Comparison of ENCODE assay signal across 1 cellular context in genomic region chr17:42112552-42113176, GRCh38.
TF ChIP-seq lines count a peak whose summit lies in the region.

TSS of gene DHX58 (minus strand) at chr17:42112714. CDS start at chr17:42111892, 822 bp downstream.

TF ChIP-seq in K562, 482 proteins besides CTCF, POLR2A, EP300 and RAD21 (continued from another document and continues in another):
- TF ChIP-seq NKRF (IDR thresholded peaks at IDR 0.05; ENCODE audit: borderline replicate concordance) (peak; percentile 61; the same call in 1 of the 2 replicates), ZNF175 (CRISPR knock-in tag; IDR thresholded peaks at IDR 0.05; ENCODE audit: low read depth) (no peak), TCF7 (IDR thresholded peaks at IDR 0.05; ENCODE audit: borderline replicate concordance) (no peak), MTF1 (CRISPR knock-in tag; IDR thresholded peaks at IDR 0.05; ENCODE audit: borderline replicate concordance) (no peak), MCM7 (IDR thresholded peaks at IDR 0.05) (no peak), VEZF1 (CRISPR knock-in tag; IDR thresholded peaks at IDR 0.05) (peak; percentile 38; the same call in 1 of the 2 replicates), RAD51 (IDR thresholded peaks at IDR 0.05; ENCODE audit: borderline replicate concordance, low read depth) (peak; percentile 66), MYNN (IDR thresholded peaks at IDR 0.05) (no peak), MYNN (CRISPR knock-in tag; IDR thresholded peaks at IDR 0.05) (no peak), SMARCA4 (IDR thresholded peaks at IDR 0.05) (no peak), MCM5 (IDR thresholded peaks at IDR 0.05; ENCODE audit: low read depth) (no peak), POLR2G (IDR thresholded peaks at IDR 0.05; ENCODE audit: low read depth, low read length) (0 out of 2 replicates have a peak, but pooled peaks have one; percentile 29), SRF (CRISPR knock-in tag; IDR thresholded peaks at IDR 0.05) (no peak), ZNF146 (CRISPR knock-in tag; IDR thresholded peaks at IDR 0.05; ENCODE audit: unreplicated experiment) (no peak), USF2 (CRISPR knock-in tag; IDR thresholded peaks at IDR 0.05) (peak; percentile 64), TSHZ1 (CRISPR knock-in tag; IDR thresholded peaks at IDR 0.05) (no peak), HNRNPLL (IDR thresholded peaks at IDR 0.05; ENCODE audit: low read depth, low read length, poor library complexity, severe bottlenecking) (no peak), SMAD1 (IDR thresholded peaks at IDR 0.05; ENCODE audit: low read depth, low read length, partially characterized antibody) (no peak), PHF8 (IDR thresholded peaks at IDR 0.05; ENCODE audit: borderline replicate concordance, low read length) (peak; percentile 52; the same call in 1 of the 2 replicates), MGA (IDR thresholded peaks at IDR 0.05) (no peak), FOXJ3 (CRISPR knock-in tag; IDR thresholded peaks at IDR 0.05) (no peak), ZNF41 (CRISPR knock-in tag; conservative IDR thresholded peaks at IDR 0.05) (no peak), FOS (IDR thresholded peaks at IDR 0.05; ENCODE audit: extremely low read depth, insufficient read length) (no peak), POLR3G (IDR thresholded peaks at IDR 0.05; ENCODE audit: extremely low read depth, insufficient read length, insufficient replicate concordance) (no peak), MBD1 (CRISPR knock-in tag; IDR thresholded peaks at IDR 0.05) (no peak), RBBP5 (IDR thresholded peaks at IDR 0.05; ENCODE audit: borderline replicate concordance, insufficient read depth, low read length, poor library complexity, severe bottlenecking) (no peak), TAF1 (IDR thresholded peaks at IDR 0.05; ENCODE audit: control insufficient read depth, extremely low read depth, insufficient read depth, low read length, severe bottlenecking) (peak; percentile 11), TFAP4 (CRISPR knock-in tag; IDR thresholded peaks at IDR 0.05; ENCODE audit: borderline replicate concordance) (peak; percentile 40), PATZ1 (CRISPR knock-in tag; IDR thresholded peaks at IDR 0.05; ENCODE audit: borderline replicate concordance) (no peak), PTTG1 (tag; IDR thresholded peaks at IDR 0.05; ENCODE audit: low read depth) (no peak)
